19 cellular contexts compared by ENCODE assay signal in the genomic region with DNA sequence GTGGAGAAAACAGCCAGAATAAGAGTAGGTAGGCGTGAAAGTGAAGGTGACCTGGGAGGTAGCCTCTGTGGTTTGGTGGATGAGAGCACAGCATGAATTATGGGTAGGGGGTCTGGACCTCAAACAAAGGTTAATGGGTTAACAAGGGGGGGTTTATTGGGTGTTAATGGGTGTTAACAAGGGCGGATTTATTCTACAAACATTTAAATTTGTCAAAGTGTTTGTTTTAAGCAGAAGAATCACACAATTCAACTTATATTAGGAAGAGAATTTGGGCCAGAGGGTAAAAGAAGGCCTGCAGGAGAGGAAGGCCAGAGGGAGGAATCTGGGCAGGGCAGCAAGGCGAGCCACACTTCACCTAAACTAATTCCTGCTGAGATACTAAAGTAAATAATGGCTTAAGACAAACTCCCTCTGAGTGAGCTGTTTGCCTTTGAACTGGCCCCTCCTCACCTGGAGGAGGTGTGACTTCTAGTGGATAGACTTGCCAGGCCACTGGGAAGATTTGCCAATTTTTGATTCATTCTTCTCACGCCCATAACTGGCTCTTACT.
DNase-seq lines count a peak whose midpoint lies in the region; ATAC-seq, FAIRE-seq and TF ChIP-seq lines count a peak whose summit lies in the region.
"Had no signal": no experiment of that assay in that cellular context is flagged by ENCODE, and none has a peak within 500 bp of the region (broad histone marks: within the 10 kb centered on the region; RNA-seq: fewer than 3 reads in every experiment).

No MANE protein-coding gene starts in this region.

- H3K79me2 ChIP-seq in keratinocyte (ENCODE audit: control insufficient read depth, insufficient read depth, low read length), result no peaks in the 10 kb centered on the region

- intact Hi-C loops in stomach (cut with DNase I; ENCODE audit: low total_unique reads), result no loop called here

- TF ChIP-seq POLR2A in stomach (IDR thresholded peaks at IDR 0.05), result no peak

- TF ChIP-seq CTCF in WTC11 (IDR thresholded peaks at IDR 0.05), result no peak
- TF ChIP-seq CTCF in keratinocyte (optimal IDR thresholded peaks at IDR 0.05 in 1 of 3, IDR thresholded peaks at IDR 0.05 in 1 of 3, conservative IDR thresholded peaks at IDR 0.05 in 1 of 3; ENCODE audit: extremely low read depth in 1 of 3, insufficient read depth in 2 of 3, low read length in 3 of 3), result no peak
- no peak for TF ChIP-seq CTCF in stomach (IDR thresholded peaks at IDR 0.05)
- no peak for TF ChIP-seq CTCF in chondrocyte (IDR thresholded peaks at IDR 0.05)

- H3K9me3 ChIP-seq in keratinocyte (ENCODE audit: control insufficient read depth, low read depth, low read length), result no peaks in the 10 kb centered on the region
- H3K9me3 ChIP-seq in stomach, result no peaks in the 10 kb centered on the region
- H3K9me3 ChIP-seq: gastrocnemius medialis had no signal

- H3K4me2 ChIP-seq in keratinocyte (ENCODE audit: control insufficient read depth, extremely low read depth, insufficient read depth, low read depth, low read length), result no peak overlapping the region

- no peak for TF ChIP-seq EP300 in stomach (IDR thresholded peaks at IDR 0.05)

- no peak overlapping the region for H3K9ac ChIP-seq in keratinocyte (ENCODE audit: control insufficient read depth, extremely low read depth, insufficient read depth, low read length)

- H3K36me3 ChIP-seq in keratinocyte (ENCODE audit: control insufficient read depth in 2 of 2, extremely low read depth in 1 of 2, insufficient read depth in 2 of 2, low read length in 2 of 2), result no peaks in the 10 kb centered on the region
- H3K36me3 ChIP-seq in stomach, result no peaks in the 10 kb centered on the region
- H3K36me3 ChIP-seq: gastrocnemius medialis, spleen had no signal

- WGBS in stomach, 5 donors, result 32 to 42% (median 33%) methylated on average over 4 of the region's 4 CpGs

- peak; percentile 53 for FAIRE-seq in keratinocyte (lab: Jason Lieb, UNC)
- FAIRE-seq: islet of Langerhans had no signal

- H4K20me1 ChIP-seq in keratinocyte (ENCODE audit: control insufficient read depth, extremely low read depth, insufficient read depth, low read length), result no peaks in the 10 kb centered on the region

- H3K4me1 ChIP-seq in keratinocyte (ENCODE audit: control insufficient read depth, extremely low read depth, insufficient read depth, low read length) (no peaks in the 10 kb centered on the region), stomach (peaks cover 0 to 24% (median 12%) of the 10 kb centered on the region in 4 donors)
- H3K4me1 ChIP-seq: gastrocnemius medialis, spleen had no signal

- no peak overlapping the region for H2AFZ ChIP-seq in keratinocyte (ENCODE audit: control insufficient read depth, low read length)

- H3K4me3 Mint-ChIP-seq in WTC11 (no peak overlapping the region), chondrocyte (ENCODE audit: unreplicated experiment) (no peak overlapping the region)
- H3K4me3 Mint-ChIP-seq: effector memory CD8-positive, alpha-beta T cell; T-helper 2 cell treated with Interferon-gamma antibody and Interleukin-4, amounts not matched to agents 5 μg/mL and 100 μg/mL, for 36 hours had no signal

- H3K27me3 ChIP-seq in keratinocyte (ENCODE audit: control insufficient read depth, extremely low read depth, insufficient read depth, low read length) (no peaks in the 10 kb centered on the region), stomach (no peaks in the 10 kb centered on the region)
- H3K27me3 ChIP-seq: gastrocnemius medialis, spleen had no signal

- CTCF ChIA-PET in WTC11 (lab: Charles Lee), result interaction anchor here (0.7 to 0.9 kb wide), 3 partner anchors 23 to 1188 kb away, joined by 3 to 4 read pairs (median 3); no protein-coding TSS in a partner anchor

- H3K9me3 Mint-ChIP-seq in WTC11, result peaks cover 10% of the 10 kb centered on the region
- no peaks in the 10 kb centered on the region for H3K9me3 Mint-ChIP-seq in chondrocyte (ENCODE audit: low read depth)
- H3K9me3 Mint-ChIP-seq: T-helper 2 cell treated with Interferon-gamma antibody and Interleukin-4, amounts not matched to agents 5 μg/mL and 100 μg/mL, for 36 hours had no signal

- H3K27me3 Mint-ChIP-seq in WTC11 (ENCODE audit: low read depth) (peaks cover 100% of the 10 kb centered on the region), chondrocyte (ENCODE audit: low read depth) (peaks cover 18% of the 10 kb centered on the region)

- H3K36me3 Mint-ChIP-seq in WTC11 (peaks cover 3% of the 10 kb centered on the region; the same call in 1 of the 2 replicates), chondrocyte (ENCODE audit: low read depth) (no peaks in the 10 kb centered on the region)

- POLR2A ChIA-PET in WTC11 (lab: Charles Lee), result no interaction called here

- dilution Hi-C loops in keratinocyte (cut with MboI; ENCODE audit: extremely low pct_ligation_motif_present, low sequenced_read_pairs), result no loop called here

- H3K27ac Mint-ChIP-seq in WTC11, result no peak overlapping the region
- H3K27ac Mint-ChIP-seq in chondrocyte (ENCODE audit: unreplicated experiment), result no peak overlapping the region
- H3K27ac Mint-ChIP-seq: effector memory CD8-positive, alpha-beta T cell; T-helper 2 cell treated with Interferon-gamma antibody and Interleukin-4, amounts not matched to agents 5 μg/mL and 100 μg/mL, for 36 hours had no signal

- no peaks in the 10 kb centered on the region for H3K9me1 ChIP-seq in keratinocyte (ENCODE audit: control insufficient read depth, extremely low read depth, insufficient read depth, low read length)

- peak; percentile 94 for ATAC-seq in WTC11
- no peak for ATAC-seq in GM21619 (IDR thresholded peaks at IDR 0.05; ENCODE audit: unreplicated experiment)
- ATAC-seq: effector memory CD8-positive, alpha-beta T cell; gastrocnemius medialis; stimulated activated naive CD8-positive, alpha-beta T cell treated with anti-CD3 and anti-CD28 coated beads, Interleukin-15, Interleukin-2, amounts not matched to agents 100 U/mL and 50 U/mL, for 24 hours had no signal

- H3K4me1 Mint-ChIP-seq in WTC11 (peaks cover 15% of the 10 kb centered on the region), chondrocyte (ENCODE audit: low read depth) (no peaks in the 10 kb centered on the region)

- H3K4me3 ChIP-seq in keratinocyte (ENCODE audit: control insufficient read depth in 2 of 3, extremely low read depth in 1 of 3, insufficient read depth in 2 of 3, low read depth in 1 of 3, low read length in 3 of 3) (no peak overlapping the region), stomach (no peak overlapping the region)
- H3K4me3 ChIP-seq: gastrocnemius medialis, spleen had no signal

- H3K27ac ChIP-seq in keratinocyte (ENCODE audit: control insufficient read depth, insufficient read depth, low read length) (no peak overlapping the region), stomach (peak overlapping the region in 1 of 5 donors; percentile 19)
- H3K27ac ChIP-seq: gastrocnemius medialis, spleen had no signal

- DNase-seq in HPDE6-E6E7 (ENCODE audit: extremely low spot score) (peak; percentile 74), WTC11 (ENCODE audit: low spot score) (no peak), keratinocyte (ENCODE audit: low read depth, low spot score) (no peak), stomach (peak; percentile 74), HUDEP-2 (lab: John Stamatoyannopoulos, UW; ENCODE audit: unreplicated experiment in 76 of 76) (no peak), chondrocyte (ENCODE audit: low spot score) (no peak)
- DNase-seq: activated T-cell treated with anti-CD3 and anti-CD28 coated beads, Interleukin-2, amount 50 U/mL, for 1 hour; C1 segment of cervical spinal cord; central memory CD4-positive, alpha-beta T cell; DMS79 treated with DMSO at 0.1 percent for 48 hours; effector memory CD8-positive, alpha-beta T cell; gastrocnemius medialis; NCI-H1436 treated with DMSO at 0.1 percent for 48 hours; RPMI8226; spleen; stimulated activated naive CD8-positive, alpha-beta T cell treated with anti-CD3 and anti-CD28 coated beads, Interleukin-15, Interleukin-2, amounts not matched to agents 100 U/mL and 50 U/mL, for 24 hours had no signal

TF ChIP-seq in WTC11, 78 proteins besides CTCF, POLR2A, EP300 and RAD21 (continues in another document):
- TF ChIP-seq, protein P1, sequence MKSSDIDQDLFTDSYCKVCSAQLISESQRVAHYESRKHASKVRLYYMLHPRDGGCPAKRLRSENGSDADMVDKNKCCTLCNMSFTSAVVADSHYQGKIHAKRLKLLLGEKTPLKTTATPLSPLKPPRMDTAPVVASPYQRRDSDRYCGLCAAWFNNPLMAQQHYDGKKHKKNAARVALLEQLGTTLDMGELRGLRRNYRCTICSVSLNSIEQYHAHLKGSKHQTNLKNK (CRISPR knock-in tag; IDR thresholded peaks at IDR 0.05), result 0 out of 2 replicates have a peak, but pooled peaks have one; percentile 6
- TF ChIP-seq JUN (CRISPR knock-in tag; IDR thresholded peaks at IDR 0.05) (no peak), ATF1 (CRISPR knock-in tag; IDR thresholded peaks at IDR 0.05) (no peak)
- TF ChIP-seq, protein P2, sequence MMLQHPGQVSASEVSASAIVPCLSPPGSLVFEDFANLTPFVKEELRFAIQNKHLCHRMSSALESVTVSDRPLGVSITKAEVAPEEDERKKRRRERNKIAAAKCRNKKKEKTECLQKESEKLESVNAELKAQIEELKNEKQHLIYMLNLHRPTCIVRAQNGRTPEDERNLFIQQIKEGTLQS (CRISPR knock-in tag; conservative IDR thresholded peaks at IDR 0.05), result no peak
- TF ChIP-seq, protein P3, sequence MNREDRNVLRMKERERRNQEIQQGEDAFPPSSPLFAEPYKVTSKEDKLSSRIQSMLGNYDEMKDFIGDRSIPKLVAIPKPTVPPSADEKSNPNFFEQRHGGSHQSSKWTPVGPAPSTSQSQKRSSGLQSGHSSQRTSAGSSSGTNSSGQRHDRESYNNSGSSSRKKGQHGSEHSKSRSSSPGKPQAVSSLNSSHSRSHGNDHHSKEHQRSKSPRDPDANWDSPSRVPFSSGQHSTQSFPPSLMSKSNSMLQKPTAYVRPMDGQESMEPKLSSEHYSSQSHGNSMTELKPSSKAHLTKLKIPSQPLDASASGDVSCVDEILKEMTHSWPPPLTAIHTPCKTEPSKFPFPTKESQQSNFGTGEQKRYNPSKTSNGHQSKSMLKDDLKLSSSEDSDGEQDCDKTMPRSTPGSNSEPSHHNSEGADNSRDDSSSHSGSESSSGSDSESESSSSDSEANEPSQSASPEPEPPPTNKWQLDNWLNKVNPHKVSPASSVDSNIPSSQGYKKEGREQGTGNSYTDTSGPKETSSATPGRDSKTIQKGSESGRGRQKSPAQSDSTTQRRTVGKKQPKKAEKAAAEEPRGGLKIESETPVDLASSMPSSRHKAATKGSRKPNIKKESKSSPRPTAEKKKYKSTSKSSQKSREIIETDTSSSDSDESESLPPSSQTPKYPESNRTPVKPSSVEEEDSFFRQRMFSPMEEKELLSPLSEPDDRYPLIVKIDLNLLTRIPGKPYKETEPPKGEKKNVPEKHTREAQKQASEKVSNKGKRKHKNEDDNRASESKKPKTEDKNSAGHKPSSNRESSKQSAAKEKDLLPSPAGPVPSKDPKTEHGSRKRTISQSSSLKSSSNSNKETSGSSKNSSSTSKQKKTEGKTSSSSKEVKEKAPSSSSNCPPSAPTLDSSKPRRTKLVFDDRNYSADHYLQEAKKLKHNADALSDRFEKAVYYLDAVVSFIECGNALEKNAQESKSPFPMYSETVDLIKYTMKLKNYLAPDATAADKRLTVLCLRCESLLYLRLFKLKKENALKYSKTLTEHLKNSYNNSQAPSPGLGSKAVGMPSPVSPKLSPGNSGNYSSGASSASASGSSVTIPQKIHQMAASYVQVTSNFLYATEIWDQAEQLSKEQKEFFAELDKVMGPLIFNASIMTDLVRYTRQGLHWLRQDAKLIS (CRISPR knock-in tag; IDR thresholded peaks at IDR 0.05; ENCODE audit: borderline replicate concordance), result no peak

Comparison
In these comparisons a context has a peak if more than half of its experiments do, and no peak if none do; other contexts are left out.
1. DNase-seq: peak in HPDE6-E6E7 (single experiment) and stomach (single experiment); none in WTC11 (single experiment), keratinocyte (single experiment), HUDEP-2 (0 of 76) and chondrocyte (single experiment).